In the genomic region with DNA sequence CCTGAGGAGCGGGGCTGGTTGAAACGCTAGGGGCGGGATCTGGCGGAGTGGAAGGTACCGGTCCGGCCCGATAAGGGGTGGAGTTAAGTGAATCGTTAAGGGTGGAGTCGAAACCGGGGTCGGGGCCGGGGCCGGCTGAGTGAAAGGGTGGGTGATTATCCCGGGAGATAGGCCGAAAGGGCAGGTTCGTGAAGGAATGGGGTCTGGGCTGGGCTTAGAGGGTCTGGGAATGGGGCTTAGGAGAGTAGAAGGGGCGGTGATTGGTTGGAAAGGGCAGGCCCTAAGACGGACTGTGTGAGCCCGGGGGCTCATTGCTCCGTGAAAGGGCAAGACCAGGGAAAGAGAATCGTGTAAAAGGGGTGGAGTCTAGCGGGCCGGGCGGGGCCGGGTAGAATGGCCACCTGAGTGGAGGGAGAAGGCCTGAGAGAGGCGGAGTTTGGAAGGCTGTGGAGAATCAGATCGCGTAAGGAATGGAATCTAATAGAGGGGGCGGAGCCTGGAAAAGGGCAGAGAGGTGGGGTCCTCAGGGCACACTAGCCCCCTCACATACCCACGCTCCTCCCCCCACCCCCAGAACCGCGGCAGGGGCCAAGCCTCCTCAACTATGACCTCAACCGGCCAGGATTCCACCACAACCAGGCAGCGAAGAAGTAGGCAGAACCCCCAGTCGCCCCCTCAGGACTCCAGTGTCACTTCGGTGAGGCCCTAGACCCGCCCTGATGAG, we compare ENCODE assay signal across 8 cellular contexts. TPM values are rescaled to one million over a fixed set of nuclear protein-coding genes. Genes with fewer than 3 reads are reported as not detected.
A peak's percentile ranks its signal among the peaks of the same experiment; 100 is the strongest.
DNase-seq lines count a peak whose midpoint lies in the region; ATAC-seq, FAIRE-seq and TF ChIP-seq lines count a peak whose summit lies in the region.

No MANE protein-coding gene starts in this region.

- no peak overlapping the region for H2BK15ac ChIP-seq in H1 (ENCODE audit: low read length)

- H3K27me3 Mint-ChIP-seq in activated CD4-positive, alpha-beta memory T cell treated with anti-CD3 and anti-CD28 coated beads, Interleukin-2, amount 10 ng/mL, durations not matched to agents 7 days and 5 days = no peaks in the 10 kb centered on the region

- DNase-seq in CMK (ENCODE audit: low read depth) = peak; percentile 80
- peak; percentile 85 to 89 for DNase-seq in NCI-H526 (lab: John Stamatoyannopoulos, UW)
- DNase-seq in activated CD4-positive, alpha-beta memory T cell treated with anti-CD3 and anti-CD28 coated beads, Interleukin-2, amount 10 ng/mL, durations not matched to agents 7 days and 5 days = peak; percentile 80
- DNase-seq in H1 (ENCODE audit: low read depth in 1 of 2, low spot score in 2 of 2) = peak; percentile 27 to 83
- DNase-seq in stimulated activated CD8-positive, alpha-beta memory T cell treated with anti-CD3 and anti-CD28 coated beads, Interleukin-7, amount 100 ng/mL, for 1 hour (ENCODE audit: low read depth in 2 of 2) = peak; percentile 6 to 15

- no peak overlapping the region for H3K4ac ChIP-seq in H1 (replicated peaks; ENCODE audit: insufficient read length, low read depth, low read length)

- no peaks in the 10 kb centered on the region for H3K79me2 ChIP-seq in H1 (ENCODE audit: control insufficient read depth in 1 of 2, insufficient read depth in 2 of 2, low read length in 2 of 2)

- peak overlapping the region; percentile 99 for H3K27ac Mint-ChIP-seq in activated CD4-positive, alpha-beta memory T cell treated with anti-CD3 and anti-CD28 coated beads, Interleukin-2, amount 10 ng/mL, durations not matched to agents 7 days and 5 days

- TF ChIP-seq CTCF in H1 (IDR thresholded peaks at IDR 0.05; ENCODE audit: control extremely low read depth in 1 of 3, insufficient read depth in 1 of 3, low read depth in 1 of 3, low read length in 3 of 3) = no peak

- H3K9me3 ChIP-seq in H1 (ENCODE audit: insufficient read depth in 2 of 2, low read depth in 1 of 2, low read length in 1 of 2) (no peaks in the 10 kb centered on the region), mesodermal cell (ENCODE audit: control insufficient read depth, low read length) (no peaks in the 10 kb centered on the region)

- no peak overlapping the region for H4K5ac ChIP-seq in H1 (ENCODE audit: insufficient read length, low read depth, low read length)

- H4K20me1 ChIP-seq in H1 (replicated peaks in 1 of 2; ENCODE audit: control insufficient read depth in 1 of 2, insufficient read depth in 2 of 2, low read length in 2 of 2) = no peaks in the 10 kb centered on the region

- no peak for TF ChIP-seq EP300 in H1 (IDR thresholded peaks at IDR 0.05; ENCODE audit: borderline replicate concordance in 1 of 2, low read depth in 2 of 2, low read length in 2 of 2)

- peaks cover 29% of the 10 kb centered on the region for H3K4me1 Mint-ChIP-seq in activated CD4-positive, alpha-beta memory T cell treated with anti-CD3 and anti-CD28 coated beads, Interleukin-2, amount 10 ng/mL, durations not matched to agents 7 days and 5 days

- H3K4me3 Mint-ChIP-seq in activated CD4-positive, alpha-beta memory T cell treated with anti-CD3 and anti-CD28 coated beads, Interleukin-2, amount 10 ng/mL, durations not matched to agents 7 days and 5 days = peak overlapping the region; percentile 97

- no peak for TF ChIP-seq RAD21 in H1 (IDR thresholded peaks at IDR 0.05 in 1 of 2, conservative IDR thresholded peaks at IDR 0.05 in 1 of 2; ENCODE audit: low read depth in 2 of 2, low read length in 2 of 2)

- no peak overlapping the region; the same call in 1 of the 2 replicates for H3K18ac ChIP-seq in H1 (ENCODE audit: extremely low read depth, low read length)

- WGBS in H1 (ENCODE audit: extremely low coverage in 1 of 2, insufficient coverage in 1 of 2, insufficient read length in 1 of 2, insufficient replicate concordance in 2 of 2, low coverage in 1 of 2, low lambda C conversion rate in 2 of 2, missing lambda C conversion rate in 1 of 2), 2 experiments = 5% methylated on average over 23 of the region's 37 CpGs; no CpG with 5 or more reads in 1 of the 2 experiments
- 0 to 2% methylated on average over 7 of the region's 37 CpGs for WGBS in mesodermal cell (ENCODE audit: insufficient coverage in 2 of 2), 2 experiments

- CTCF ChIA-PET in activated CD4-positive, alpha-beta memory T cell treated with anti-CD3 and anti-CD28 coated beads, Interleukin-2, amount 10 ng/mL, durations not matched to agents 7 days and 5 days (lab: Charles Lee) = interaction anchor here (0.6 to 1.7 kb wide), 6 partner anchors 34 to 328 kb away, joined by 3 to 10 read pairs (median 3); no protein-coding TSS in a partner anchor
- CTCF ChIA-PET in H1 (lab: Charles Lee; ENCODE audit: partially characterized antibody) = interaction anchor here (1.0 kb wide), 1 partner anchor 107 kb away, joined by 3 read pairs; no protein-coding TSS in a partner anchor

- peak overlapping the region; percentile 60 to 92 (median 68) for H3K4me3 ChIP-seq in H1 (ENCODE audit: extremely low read depth in 1 of 4, insufficient read depth in 2 of 4, low read depth in 3 of 4, low read length in 4 of 4)
- H3K4me3 ChIP-seq in mesodermal cell (ENCODE audit: extremely low read depth, insufficient read depth, low read length, poor library complexity, severe bottlenecking) = peak overlapping the region; percentile 52

- no peak overlapping the region for H2BK120ac ChIP-seq in H1 (replicated peaks; ENCODE audit: low read depth, low read length)

- POLR2A ChIA-PET in activated CD4-positive, alpha-beta memory T cell treated with anti-CD3 and anti-CD28 coated beads, Interleukin-2, amount 10 ng/mL, durations not matched to agents 7 days and 5 days (lab: Charles Lee) = interaction anchor here (0.7 to 4.1 kb wide), 17 partner anchors 10 to 370 kb away, joined by 3 to 34 read pairs (median 5); partner anchors contain the start of genes GRIPAP1, OTUD5, PLP2 and PQBP1
- POLR2A ChIA-PET in H1 (lab: Charles Lee; ENCODE audit: partially characterized antibody) = interaction anchor here (1.1 to 2.1 kb wide), 3 partner anchors 10 to 96 kb away, joined by 4 to 5 read pairs (median 4); no protein-coding TSS in a partner anchor

- no peaks in the 10 kb centered on the region for H3K9me3 Mint-ChIP-seq in activated CD4-positive, alpha-beta memory T cell treated with anti-CD3 and anti-CD28 coated beads, Interleukin-2, amount 10 ng/mL, durations not matched to agents 7 days and 5 days

- H4K91ac ChIP-seq in H1 (replicated peaks; ENCODE audit: insufficient read length, low read length) = no peak overlapping the region

- H3K4me2 ChIP-seq in H1 (ENCODE audit: insufficient read depth in 1 of 2, low read depth in 2 of 2, low read length in 2 of 2) = peak overlapping the region; percentile 66 to 75

- no peak overlapping the region; the same call in 1 of the 2 replicates for H2BK12ac ChIP-seq in H1 (ENCODE audit: low read depth, low read length)

- H2BK5ac ChIP-seq in H1 (ENCODE audit: low read depth, low read length) = no peak overlapping the region

- peak overlapping the region; percentile 94 for H3K27ac ChIP-seq in H1 (ENCODE audit: low read depth, low read length)
- H3K27ac ChIP-seq in mesodermal cell (ENCODE audit: low read depth, low read length, severe bottlenecking) = peak overlapping the region; percentile 97

- H4K8ac ChIP-seq in H1 (ENCODE audit: extremely low read depth, insufficient read depth, low read length) = peak overlapping the region; percentile 90; the same call in 1 of the 2 replicates

- peaks cover 19% of the 10 kb centered on the region for H3K36me3 Mint-ChIP-seq in activated CD4-positive, alpha-beta memory T cell treated with anti-CD3 and anti-CD28 coated beads, Interleukin-2, amount 10 ng/mL, durations not matched to agents 7 days and 5 days (ENCODE audit: low read depth)

- H3K9ac ChIP-seq in H1 (replicated peaks in 1 of 4; ENCODE audit: extremely low read depth in 1 of 4, low read depth in 3 of 4, low read length in 3 of 4) = peak overlapping the region; percentile 34 to 89 (median 84)

- no peak overlapping the region for H3K14ac ChIP-seq in H1 (ENCODE audit: insufficient read length)

- no peaks in the 10 kb centered on the region for H3K27me3 ChIP-seq in H1 (replicated peaks in 1 of 4; ENCODE audit: control insufficient read depth in 3 of 4, extremely low read depth in 1 of 4, insufficient read depth in 3 of 4, low read length in 3 of 4)

- H3K23me2 ChIP-seq in H1 (ENCODE audit: low read depth, low read length) = no peaks in the 10 kb centered on the region; the same call in 1 of the 2 replicates

- H3K4me1 ChIP-seq in H1 (replicated peaks in 1 of 4; ENCODE audit: control insufficient read depth in 3 of 4, insufficient read depth in 4 of 4, low read length in 3 of 4) (no peaks in the 10 kb centered on the region; a peak in 2 of 7 replicates), mesodermal cell (ENCODE audit: control insufficient read depth, insufficient read depth, low read length, poor library complexity, severe bottlenecking) (peaks cover 4% of the 10 kb centered on the region)

- no peak overlapping the region for H2AK5ac ChIP-seq in H1 (ENCODE audit: low read depth, low read length)

- FAIRE-seq in H1 (lab: Jason Lieb, UNC) = no peak

- ATAC-seq in GM19372 (IDR thresholded peaks at IDR 0.05; ENCODE audit: low read depth, unreplicated experiment) (peak; percentile 37), HG03469 (IDR thresholded peaks at IDR 0.05; ENCODE audit: unreplicated experiment) (peak; percentile 20)

- H2AFZ ChIP-seq in H1 (ENCODE audit: low read length) = no peak overlapping the region

- peak in 1 of 2 experiments; percentile 32; a peak in 1 of 3 replicates for TF ChIP-seq POLR2A in H1 (IDR thresholded peaks at IDR 0.05; ENCODE audit: control extremely low read depth in 1 of 2, low read depth in 2 of 2, low read length in 2 of 2)

- peak overlapping the region; percentile 82 for H3K56ac ChIP-seq in H1 (replicated peaks; ENCODE audit: insufficient read length, low read depth, low read length)

- H3K79me1 ChIP-seq in H1 (ENCODE audit: low read depth, low read length) = no peaks in the 10 kb centered on the region

- H2BK20ac ChIP-seq in H1 (ENCODE audit: low read length) = no peak overlapping the region

- H3K23ac ChIP-seq in H1 (ENCODE audit: insufficient read length) = no peak overlapping the region

- H3K36me3 ChIP-seq in H1 (ENCODE audit: control insufficient read depth in 2 of 4, insufficient read depth in 4 of 4, low read length in 3 of 4) (peaks cover 0 to 13% (median 4%) of the 10 kb centered on the region in 4 experiments; a peak in 5 of 8 replicates), mesodermal cell (ENCODE audit: control insufficient read depth, insufficient read depth, low read length) (peaks cover 9% of the 10 kb centered on the region)

RNA-seq across cellular contexts. Expression of gene HDAC6, which starts 0.4 kb away (rescaled TPM):
- 10 to 100 TPM; 89.0 to 90.3 TPM for total RNA-seq in activated CD4-positive, alpha-beta memory T cell treated with anti-CD3 and anti-CD28 coated beads, Interleukin-2, amount 10 ng/mL, durations not matched to agents 7 days and 5 days
- 46.4 and 51.8 TPM in 2 replicates for total RNA-seq in H1 (2021; fragmentation: NEBNext Ultra II Directional; extraction: Animal tissue kit (Norgen Biotek cat#: 25700))
- polyA plus RNA-seq in H1 (2011; rRNA removed) = 34.0 and 36.4 TPM in 2 replicates
- polyA plus RNA-seq in H1 (2011; cell fraction: cytosol; rRNA removed) = 41.0 TPM
- 211 TPM for polyA plus RNA-seq in H1 (2011; cell fraction: nucleus; rRNA removed)
- 43.0 to 48.8 TPM (median 45.9 TPM) in 4 replicates for polyA plus RNA-seq in H1 (2012, experiment 1 of 2)
- polyA plus RNA-seq in H1 (2012, experiment 2 of 2) = 25.1 TPM
- polyA plus RNA-seq in H1 (2013, experiment 1 of 2) = 43.2 TPM
- 44.2 TPM for polyA plus RNA-seq in H1 (2013, experiment 2 of 2)
- polyA minus RNA-seq in H1 (2011; rRNA and poly(A)+ RNA removed) = 38.6 and 41.8 TPM in 2 replicates
- 27.8 TPM for polyA minus RNA-seq in H1 (2011; cell fraction: cytosol; rRNA and poly(A)+ RNA removed)
- polyA minus RNA-seq in H1 (2011; cell fraction: nucleus; rRNA and poly(A)+ RNA removed) = 54.1 TPM
- polyA plus RNA-seq in mesodermal cell (2013, experiment 1 of 2) = 84.2 TPM
- 82.9 TPM for polyA plus RNA-seq in mesodermal cell (2013, experiment 2 of 2)

RNA-seq across cellular contexts. Expression of gene GATA1, which starts 15.9 kb away (rescaled TPM):
- total RNA-seq in activated CD4-positive, alpha-beta memory T cell treated with anti-CD3 and anti-CD28 coated beads, Interleukin-2, amount 10 ng/mL, durations not matched to agents 7 days and 5 days = not detected
- total RNA-seq in H1 (2021; fragmentation: NEBNext Ultra II Directional; extraction: Animal tissue kit (Norgen Biotek cat#: 25700)) = not detected in 2 replicates
- polyA plus RNA-seq in H1 (2011; rRNA removed) = 0.05 TPM in 2 replicates
- polyA plus RNA-seq in H1 (2011; cell fraction: cytosol; rRNA removed) = 0.06 TPM
- polyA plus RNA-seq in H1 (2011; cell fraction: nucleus; rRNA removed) = not detected
- not detected in 4 replicates for polyA plus RNA-seq in H1 (2012, experiment 1 of 2)
- polyA plus RNA-seq in H1 (2012, experiment 2 of 2) = not detected
- not detected for polyA plus RNA-seq in H1 (2013, experiment 1 of 2)
- not detected for polyA plus RNA-seq in H1 (2013, experiment 2 of 2)
- not detected in 2 replicates for polyA minus RNA-seq in H1 (2011; rRNA and poly(A)+ RNA removed)
- polyA minus RNA-seq in H1 (2011; cell fraction: cytosol; rRNA and poly(A)+ RNA removed) = not detected
- not detected for polyA minus RNA-seq in H1 (2011; cell fraction: nucleus; rRNA and poly(A)+ RNA removed)
- 1.2 TPM for polyA plus RNA-seq in mesodermal cell (2013, experiment 1 of 2)
- polyA plus RNA-seq in mesodermal cell (2013, experiment 2 of 2) = not detected

RNA-seq across cellular contexts. Expression of gene ERAS, which starts 24.1 kb away (rescaled TPM):
- not detected for total RNA-seq in activated CD4-positive, alpha-beta memory T cell treated with anti-CD3 and anti-CD28 coated beads, Interleukin-2, amount 10 ng/mL, durations not matched to agents 7 days and 5 days
- not detected in 2 replicates for total RNA-seq in H1 (2021; fragmentation: NEBNext Ultra II Directional; extraction: Animal tissue kit (Norgen Biotek cat#: 25700))
- 0.70 and 0.99 TPM in 2 replicates for polyA plus RNA-seq in H1 (2011; rRNA removed)
- 0.66 TPM for polyA plus RNA-seq in H1 (2011; cell fraction: cytosol; rRNA removed)
- polyA plus RNA-seq in H1 (2011; cell fraction: nucleus; rRNA removed) = 1.0 TPM
- polyA plus RNA-seq in H1 (2012, experiment 1 of 2) = 0.29 to 0.82 TPM (median 0.43 TPM) in 3 of 4 replicates, not detected in the other
- polyA plus RNA-seq in H1 (2012, experiment 2 of 2) = 0.28 TPM
- 0.08 TPM for polyA plus RNA-seq in H1 (2013, experiment 1 of 2)
- not detected for polyA plus RNA-seq in H1 (2013, experiment 2 of 2)
- polyA minus RNA-seq in H1 (2011; rRNA and poly(A)+ RNA removed) = not detected in 2 replicates
- not detected for polyA minus RNA-seq in H1 (2011; cell fraction: cytosol; rRNA and poly(A)+ RNA removed)
- polyA minus RNA-seq in H1 (2011; cell fraction: nucleus; rRNA and poly(A)+ RNA removed) = not detected
- polyA plus RNA-seq in mesodermal cell (2013, experiment 1 of 2) = not detected
- not detected for polyA plus RNA-seq in mesodermal cell (2013, experiment 2 of 2)

RNA-seq across cellular contexts. Expression of gene PCSK1N, which starts 33.2 kb away (rescaled TPM):
- total RNA-seq in activated CD4-positive, alpha-beta memory T cell treated with anti-CD3 and anti-CD28 coated beads, Interleukin-2, amount 10 ng/mL, durations not matched to agents 7 days and 5 days = 1 to 10 TPM; 1.4 to 1.6 TPM
- 4.5 TPM in 2 replicates for total RNA-seq in H1 (2021; fragmentation: NEBNext Ultra II Directional; extraction: Animal tissue kit (Norgen Biotek cat#: 25700))
- polyA plus RNA-seq in H1 (2011; rRNA removed) = 3.6 and 7.0 TPM in 2 replicates
- 2.4 TPM for polyA plus RNA-seq in H1 (2011; cell fraction: cytosol; rRNA removed)
- polyA plus RNA-seq in H1 (2011; cell fraction: nucleus; rRNA removed) = 3.7 TPM
- 2.0 to 5.7 TPM (median 4.6 TPM) in 4 replicates for polyA plus RNA-seq in H1 (2012, experiment 1 of 2)
- 3.3 TPM for polyA plus RNA-seq in H1 (2012, experiment 2 of 2)
- 7.9 TPM for polyA plus RNA-seq in H1 (2013, experiment 1 of 2)
- 7.3 TPM for polyA plus RNA-seq in H1 (2013, experiment 2 of 2)
- polyA minus RNA-seq in H1 (2011; rRNA and poly(A)+ RNA removed) = not detected in 2 replicates
- 1.1 TPM for polyA minus RNA-seq in H1 (2011; cell fraction: cytosol; rRNA and poly(A)+ RNA removed)
- 2.3 TPM for polyA minus RNA-seq in H1 (2011; cell fraction: nucleus; rRNA and poly(A)+ RNA removed)
- polyA plus RNA-seq in mesodermal cell (2013, experiment 1 of 2) = 18.0 TPM
- 12.3 TPM for polyA plus RNA-seq in mesodermal cell (2013, experiment 2 of 2)

RNA-seq across cellular contexts. Expression of gene GLOD5, which starts 40.7 kb away (rescaled TPM):
- not detected for total RNA-seq in activated CD4-positive, alpha-beta memory T cell treated with anti-CD3 and anti-CD28 coated beads, Interleukin-2, amount 10 ng/mL, durations not matched to agents 7 days and 5 days
- total RNA-seq in H1 (2021; fragmentation: NEBNext Ultra II Directional; extraction: Animal tissue kit (Norgen Biotek cat#: 25700)) = not detected in 2 replicates
- 0.18 and 0.35 TPM in 2 replicates for polyA plus RNA-seq in H1 (2011; rRNA removed)
- polyA plus RNA-seq in H1 (2011; cell fraction: cytosol; rRNA removed) = not detected
- polyA plus RNA-seq in H1 (2011; cell fraction: nucleus; rRNA removed) = not detected
- 0.29 TPM in 1 of 4 replicates, not detected in the others for polyA plus RNA-seq in H1 (2012, experiment 1 of 2)
- polyA plus RNA-seq in H1 (2012, experiment 2 of 2) = not detected
- 0.14 TPM for polyA plus RNA-seq in H1 (2013, experiment 1 of 2)
- 0.35 TPM for polyA plus RNA-seq in H1 (2013, experiment 2 of 2)
- 0.51 TPM in 1 of 2 replicates, not detected in the other for polyA minus RNA-seq in H1 (2011; rRNA and poly(A)+ RNA removed)
- polyA minus RNA-seq in H1 (2011; cell fraction: cytosol; rRNA and poly(A)+ RNA removed) = not detected
- not detected for polyA minus RNA-seq in H1 (2011; cell fraction: nucleus; rRNA and poly(A)+ RNA removed)
- not detected for polyA plus RNA-seq in mesodermal cell (2013, experiment 1 of 2)
- polyA plus RNA-seq in mesodermal cell (2013, experiment 2 of 2) = not detected

Comparison
In these comparisons a context has a peak if more than half of its experiments do, and no peak if none do; other contexts are left out.
1. Peak in every context shown above with its lines: DNase-seq, ATAC-seq, H3K4me3 ChIP-seq and H3K27ac ChIP-seq.
2. DNase-seq: peak in every context shown above with its lines; median percentile 87 in NCI-H526; 80 in CMK; 80 in activated CD4-positive, alpha-beta memory T cell treated with anti-CD3 and anti-CD28 coated beads, Interleukin-2, amount 10 ng/mL, durations not matched to agents 7 days and 5 days; 55 in H1; 10 in stimulated activated CD8-positive, alpha-beta memory T cell treated with anti-CD3 and anti-CD28 coated beads, Interleukin-7, amount 100 ng/mL, for 1 hour.